14 cellular contexts compared by ENCODE assay signal in the genomic region with DNA sequence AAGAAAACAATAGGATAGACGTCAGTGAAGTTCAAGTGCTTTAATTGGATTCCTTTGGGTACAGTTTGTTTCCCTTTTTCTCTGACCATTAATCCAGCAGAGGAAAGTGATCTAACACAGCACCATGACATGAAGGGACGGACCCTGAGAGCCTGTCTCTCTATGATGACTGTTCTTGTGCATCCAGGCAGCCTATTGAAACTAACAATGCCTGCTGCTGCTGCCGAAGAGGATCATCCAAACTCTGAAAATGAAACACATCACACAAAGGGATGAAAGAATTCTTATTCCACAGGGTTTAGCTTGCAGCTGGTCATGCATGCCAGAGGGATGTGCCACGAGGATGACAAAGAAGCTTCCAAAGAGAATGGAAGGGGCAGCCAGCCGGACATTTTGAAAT.
DNase-seq lines count a peak whose midpoint lies in the region; TF ChIP-seq lines count a peak whose summit lies in the region.
"Had no signal": no experiment of that assay in that cellular context is flagged by ENCODE, and none has a peak within 500 bp of the region (broad histone marks: within the 10 kb centered on the region; RNA-seq: fewer than 3 reads in every experiment).

No MANE protein-coding gene starts in this region.

- no peaks in the 10 kb centered on the region for H3K27me3 ChIP-seq in layer of hippocampus (ENCODE audit: control insufficient read depth, insufficient read depth, low read length)
- H3K27me3 ChIP-seq: stomach had no signal

- H3K4me3 ChIP-seq in coronary artery = peak overlapping the region; percentile 37
- H3K4me3 ChIP-seq: stomach had no signal

- H3K27me3 Mint-ChIP-seq in nephron progenitor cell (ENCODE audit: low read depth, poor library complexity) = no peaks in the 10 kb centered on the region
- H3K27me3 Mint-ChIP-seq: activated CD8-positive, alpha-beta memory T cell treated with anti-CD3 and anti-CD28 coated beads, Interleukin-2, amount 10 ng/mL, durations not matched to agents 7 days and 5 days had no signal

- no peak overlapping the region for H3K27ac Mint-ChIP-seq in nephron progenitor cell
- H3K27ac Mint-ChIP-seq: activated CD8-positive, alpha-beta memory T cell treated with anti-CD3 and anti-CD28 coated beads, Interleukin-2, amount 10 ng/mL, durations not matched to agents 7 days and 5 days had no signal

- no peaks in the 10 kb centered on the region for H3K4me1 Mint-ChIP-seq in nephron progenitor cell

- H3K36me3 Mint-ChIP-seq in nephron progenitor cell (ENCODE audit: low read depth) = no peaks in the 10 kb centered on the region

- H3K27ac ChIP-seq in coronary artery (peak overlapping the region; percentile 2 to 62), layer of hippocampus (ENCODE audit: low read depth, low read length) (peak overlapping the region; percentile 90), substantia nigra (ENCODE audit: low read depth, low read length, poor library complexity, severe bottlenecking) (peak overlapping the region; percentile 70)

- peak; percentile 48 for DNase-seq in HCEC 1CT
- DNase-seq in coronary artery (ENCODE audit: low spot score) = no peak
- DNase-seq in substantia nigra (lab: John Stamatoyannopoulos, UW) = peak in 39 of 49 donors; percentile 3 to 76 (median 43)
- no peak for DNase-seq in stimulated activated CD4-positive, alpha-beta T cell treated with anti-CD3 and anti-CD28 coated beads, Interleukin-1b, Interleukin-23, amount 100 ng/mL, for 48 hours
- no peak for DNase-seq in nephron progenitor cell
- DNase-seq in SKM-1 treated with dmso at 0.1 percent for 144 hours (lab: John Stamatoyannopoulos, UW; ENCODE audit: unreplicated experiment) = no peak
- DNase-seq in NCI-H187 (lab: John Stamatoyannopoulos, UW) = no peak
- DNase-seq: activated CD8-positive, alpha-beta memory T cell treated with anti-CD3 and anti-CD28 coated beads, Interleukin-2, amount 10 ng/mL, durations not matched to agents 7 days and 5 days; cerebellar nuclear complex; GF-D8; NCI-H2227 treated with DMSO at 0.1 percent for 48 hours; stomach; SW 1271 had no signal

- H3K4me3 Mint-ChIP-seq in nephron progenitor cell = no peak overlapping the region
- H3K4me3 Mint-ChIP-seq: activated CD8-positive, alpha-beta memory T cell treated with anti-CD3 and anti-CD28 coated beads, Interleukin-2, amount 10 ng/mL, durations not matched to agents 7 days and 5 days had no signal

- TF ChIP-seq CTCF in coronary artery (IDR thresholded peaks at IDR 0.05) (no peak), nephron progenitor cell (IDR thresholded peaks at IDR 0.05) (no peak)

- H3K9me3 Mint-ChIP-seq in nephron progenitor cell = no peaks in the 10 kb centered on the region

Comparison
In these comparisons a context has a peak if more than half of its experiments do, and no peak if none do; other contexts are left out.
1. DNase-seq: peak in HCEC 1CT (single experiment) and substantia nigra (39 of 49); none in coronary artery (single experiment), stimulated activated CD4-positive, alpha-beta T cell treated with anti-CD3 and anti-CD28 coated beads, Interleukin-1b, Interleukin-23, amount 100 ng/mL, for 48 hours (single experiment), nephron progenitor cell (single experiment), SKM-1 treated with dmso at 0.1 percent for 144 hours (single experiment) and NCI-H187 (0 of 2).
2. H3K27ac ChIP-seq: peak in every context shown above with its lines; median percentile 90 in layer of hippocampus; 70 in substantia nigra; 32 in coronary artery.